In genomic region chr7:30166841-30167235, GRCh38 we compare ENCODE assay signal across 12 cellular contexts.
"Had no signal": no experiment of that assay in that cellular context is flagged by ENCODE, and none has a peak within 500 bp of the region (broad histone marks: within the 10 kb centered on the region; RNA-seq: fewer than 3 reads in every experiment).

No MANE protein-coding gene starts in this region.

- H3K4me3 Mint-ChIP-seq: activated CD8-positive, alpha-beta T cell treated with anti-CD3 and anti-CD28 coated beads, Interleukin-2, amount 10 ng/mL, durations not matched to agents 7 days and 5 days; stimulated activated naive CD8-positive, alpha-beta T cell treated with anti-CD3 and anti-CD28 coated beads, Interleukin-15, Interleukin-2, amounts not matched to agents 100 ng/mL and 50 ng/mL, for 24 hours had no signal

- H3K9me3 Mint-ChIP-seq: stimulated activated naive CD8-positive, alpha-beta T cell treated with anti-CD3 and anti-CD28 coated beads, Interleukin-15, Interleukin-2, amounts not matched to agents 100 ng/mL and 50 ng/mL, for 24 hours had no signal

- ATAC-seq: activated CD8-positive, alpha-beta T cell treated with anti-CD3 and anti-CD28 coated beads, Interleukin-2, amount 10 ng/mL, durations not matched to agents 7 days and 5 days; gastroesophageal sphincter had no signal

- H3K36me3 ChIP-seq: vagina had no signal

- H3K27me3 Mint-ChIP-seq: stimulated activated naive CD8-positive, alpha-beta T cell treated with anti-CD3 and anti-CD28 coated beads, Interleukin-15, Interleukin-2, amounts not matched to agents 100 ng/mL and 50 ng/mL, for 24 hours had no signal

- H3K9me3 ChIP-seq: gastroesophageal sphincter, vagina had no signal

- H3K4me3 ChIP-seq: gastroesophageal sphincter, vagina had no signal

- H3K27ac ChIP-seq: gastroesophageal sphincter, vagina had no signal

- H3K27me3 ChIP-seq: gastroesophageal sphincter, vagina had no signal

- DNase-seq: activated CD4-positive, alpha-beta T cell treated with anti-CD3 and anti-CD28 coated beads for 48 hours; activated CD8-positive, alpha-beta memory T cell treated with anti-CD3 and anti-CD28 coated beads, Interleukin-2, amount 50 U/mL, for 48 hours; activated CD8-positive, alpha-beta T cell treated with anti-CD3 and anti-CD28 coated beads, Interleukin-2, amount 10 ng/mL, durations not matched to agents 7 days and 5 days; activated naive CD4-positive, alpha-beta T cell treated with Interleukin-2 at 50 U/mL for 16 hours; cerebellar nuclear complex; kidney glomerular epithelial cell; stimulated activated CD4-positive, alpha-beta T cell treated with anti-CD3 and anti-CD28 coated beads, Interleukin-15, amount 100 ng/mL, for 24 hours; stimulated activated CD4-positive, alpha-beta T cell treated with anti-CD3 and anti-CD28 coated beads, Interleukin-4, amount 100 ng/mL, for 24 hours; T-helper 9 cell had no signal

- H3K27ac Mint-ChIP-seq: activated CD8-positive, alpha-beta T cell treated with anti-CD3 and anti-CD28 coated beads, Interleukin-2, amount 10 ng/mL, durations not matched to agents 7 days and 5 days; stimulated activated naive CD8-positive, alpha-beta T cell treated with anti-CD3 and anti-CD28 coated beads, Interleukin-15, Interleukin-2, amounts not matched to agents 100 ng/mL and 50 ng/mL, for 24 hours had no signal
